ENCODE assay signal across 9 cellular contexts in the genomic region with DNA sequence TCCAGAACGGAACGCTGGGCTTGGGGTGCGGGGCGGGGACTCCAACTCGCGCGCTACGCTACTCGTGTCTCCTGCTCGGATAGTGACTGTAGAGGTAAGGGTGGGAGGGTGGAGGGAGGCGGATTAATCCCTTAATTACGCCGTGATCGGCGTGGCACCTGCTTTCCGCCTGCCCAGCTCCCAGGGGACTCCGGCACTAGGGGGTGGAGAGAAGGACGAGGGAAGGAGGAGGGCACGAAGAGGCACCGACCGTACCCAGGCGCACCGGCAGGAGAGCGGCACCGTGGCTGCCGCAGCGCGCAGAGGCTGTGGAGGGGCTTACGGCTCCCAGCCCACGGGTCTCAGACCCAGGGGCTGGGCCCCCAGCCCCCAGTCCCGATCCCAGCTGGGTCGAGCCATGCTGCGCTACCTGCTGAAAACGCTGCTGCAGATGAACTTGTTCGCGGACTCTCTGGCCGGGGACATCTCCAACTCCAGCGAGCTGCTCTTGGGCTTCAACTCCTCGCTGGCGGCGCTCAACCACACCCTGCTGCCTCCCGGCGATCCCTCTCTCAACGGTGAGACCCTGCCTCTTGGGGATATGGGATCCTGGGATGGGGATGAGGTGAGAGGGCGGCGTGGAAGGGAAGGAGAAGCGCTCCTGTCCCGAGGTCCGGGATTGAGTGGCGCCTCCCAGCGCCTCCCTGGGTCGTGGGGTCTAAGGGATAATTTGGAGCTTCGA. TPM values are rescaled to one million over a fixed set of nuclear protein-coding genes. Genes with fewer than 3 reads are reported as not detected.
DNase-seq lines count a peak whose midpoint lies in the region; ATAC-seq, FAIRE-seq and TF ChIP-seq lines count a peak whose summit lies in the region.
"Had no signal": no experiment of that assay in that cellular context is flagged by ENCODE, and none has a peak within 500 bp of the region (broad histone marks: within the 10 kb centered on the region; RNA-seq: fewer than 3 reads in every experiment).

A gene with protein sequence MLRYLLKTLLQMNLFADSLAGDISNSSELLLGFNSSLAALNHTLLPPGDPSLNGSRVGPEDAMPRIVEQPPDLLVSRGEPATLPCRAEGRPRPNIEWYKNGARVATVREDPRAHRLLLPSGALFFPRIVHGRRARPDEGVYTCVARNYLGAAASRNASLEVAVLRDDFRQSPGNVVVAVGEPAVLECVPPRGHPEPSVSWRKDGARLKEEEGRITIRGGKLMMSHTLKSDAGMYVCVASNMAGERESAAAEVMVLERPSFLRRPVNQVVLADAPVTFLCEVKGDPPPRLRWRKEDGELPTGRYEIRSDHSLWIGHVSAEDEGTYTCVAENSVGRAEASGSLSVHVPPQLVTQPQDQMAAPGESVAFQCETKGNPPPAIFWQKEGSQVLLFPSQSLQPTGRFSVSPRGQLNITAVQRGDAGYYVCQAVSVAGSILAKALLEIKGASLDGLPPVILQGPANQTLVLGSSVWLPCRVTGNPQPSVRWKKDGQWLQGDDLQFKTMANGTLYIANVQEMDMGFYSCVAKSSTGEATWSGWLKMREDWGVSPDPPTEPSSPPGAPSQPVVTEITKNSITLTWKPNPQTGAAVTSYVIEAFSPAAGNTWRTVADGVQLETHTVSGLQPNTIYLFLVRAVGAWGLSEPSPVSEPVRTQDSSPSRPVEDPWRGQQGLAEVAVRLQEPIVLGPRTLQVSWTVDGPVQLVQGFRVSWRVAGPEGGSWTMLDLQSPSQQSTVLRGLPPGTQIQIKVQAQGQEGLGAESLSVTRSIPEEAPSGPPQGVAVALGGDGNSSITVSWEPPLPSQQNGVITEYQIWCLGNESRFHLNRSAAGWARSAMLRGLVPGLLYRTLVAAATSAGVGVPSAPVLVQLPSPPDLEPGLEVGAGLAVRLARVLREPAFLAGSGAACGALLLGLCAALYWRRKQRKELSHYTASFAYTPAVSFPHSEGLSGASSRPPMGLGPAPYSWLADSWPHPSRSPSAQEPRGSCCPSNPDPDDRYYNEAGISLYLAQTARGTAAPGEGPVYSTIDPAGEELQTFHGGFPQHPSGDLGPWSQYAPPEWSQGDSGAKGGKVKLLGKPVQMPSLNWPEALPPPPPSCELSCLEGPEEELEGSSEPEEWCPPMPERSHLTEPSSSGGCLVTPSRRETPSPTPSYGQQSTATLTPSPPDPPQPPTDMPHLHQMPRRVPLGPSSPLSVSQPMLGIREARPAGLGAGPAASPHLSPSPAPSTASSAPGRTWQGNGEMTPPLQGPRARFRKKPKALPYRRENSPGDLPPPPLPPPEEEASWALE (N-terminal part only) (plus strand): TSS at position 252 of the 721 bp plus-strand sequence. CDS start 146 bp downstream, at position 398.

- H3K36me3 Mint-ChIP-seq in activated T-helper 1 cell treated with anti-CD3 and anti-CD28 coated beads, Interleukin-12 subunit alpha, Interleukin-12 subunit beta, Interleukin-2, Interleukin-4 antibody, amounts not matched to agents 30 ng/mL and 10 ng/mL and 1 ng/mL, durations not matched to agents 14 hours and 24 hours and 36 hours (ENCODE audit: low read depth): no peaks in the 10 kb centered on the region
- H3K36me3 Mint-ChIP-seq: stimulated activated memory B cell treated with anti-CD40 and anti-IgM and Interleukin-4, amounts not matched to agents 10 μg/mL and 1 μg/mL and 100 μg/mL, for 72 hours had no signal

- H3K4me1 Mint-ChIP-seq in activated T-helper 1 cell treated with anti-CD3 and anti-CD28 coated beads, Interleukin-12 subunit alpha, Interleukin-12 subunit beta, Interleukin-2, Interleukin-4 antibody, amounts not matched to agents 30 ng/mL and 10 ng/mL and 1 ng/mL, durations not matched to agents 14 hours and 24 hours and 36 hours (ENCODE audit: low read depth): peaks cover 16% of the 10 kb centered on the region

- no peak within 1 kb of the TSS for H3K4me3 Mint-ChIP-seq in activated T-helper 1 cell treated with anti-CD3 and anti-CD28 coated beads, Interleukin-12 subunit alpha, Interleukin-12 subunit beta, Interleukin-2, Interleukin-4 antibody, amounts not matched to agents 30 ng/mL and 10 ng/mL and 1 ng/mL, durations not matched to agents 14 hours and 24 hours and 36 hours
- H3K4me3 Mint-ChIP-seq: stimulated activated memory B cell treated with anti-CD40 and anti-IgM and Interleukin-4, amounts not matched to agents 10 μg/mL and 1 μg/mL and 100 μg/mL, for 72 hours had no signal

- ATAC-seq in GM21529 (IDR thresholded peaks at IDR 0.05; ENCODE audit: unreplicated experiment): no peak
- ATAC-seq: stimulated activated memory B cell treated with anti-CD40 and anti-IgM and Interleukin-4, amounts not matched to agents 10 μg/mL and 1 μg/mL and 100 μg/mL, for 72 hours had no signal

- FAIRE-seq in D721Med (lab: Jason Lieb, UNC): no peak

- no peaks in the 10 kb centered on the region for H3K9me3 ChIP-seq in parathyroid adenoma (ENCODE audit: control insufficient read depth, low read length)

- peaks cover 87% of the 10 kb centered on the region for H3K27me3 Mint-ChIP-seq in activated T-helper 1 cell treated with anti-CD3 and anti-CD28 coated beads, Interleukin-12 subunit alpha, Interleukin-12 subunit beta, Interleukin-2, Interleukin-4 antibody, amounts not matched to agents 30 ng/mL and 10 ng/mL and 1 ng/mL, durations not matched to agents 14 hours and 24 hours and 36 hours (ENCODE audit: insufficient read depth)

- H3K4me2 ChIP-seq in parathyroid adenoma (ENCODE audit: low read length): peak within 1 kb of the TSS; percentile 35

- H3K36me3 ChIP-seq in parathyroid adenoma (ENCODE audit: control insufficient read depth, insufficient read depth, low read length): no peaks in the 10 kb centered on the region

- H3K27ac ChIP-seq in parathyroid adenoma: no peak within 1 kb of the TSS

- no peak within 1 kb of the TSS for H2AFZ ChIP-seq in parathyroid adenoma

- intact Hi-C loops in activated T-helper 1 cell treated with anti-CD3 and anti-CD28 coated beads, Interleukin-12 subunit alpha, Interleukin-12 subunit beta, Interleukin-2, Interleukin-4 antibody, amounts not matched to agents 30 ng/mL and 10 ng/mL and 1 ng/mL, durations not matched to agents 14 hours and 24 hours and 36 hours (cut with micrococcal nuclease): loop anchor here (5.0 kb wide), 1 partner anchor 302 kb away; no protein-coding TSS in a partner anchor

- no peak within 1 kb of the TSS for H3K27ac Mint-ChIP-seq in activated T-helper 1 cell treated with anti-CD3 and anti-CD28 coated beads, Interleukin-12 subunit alpha, Interleukin-12 subunit beta, Interleukin-2, Interleukin-4 antibody, amounts not matched to agents 30 ng/mL and 10 ng/mL and 1 ng/mL, durations not matched to agents 14 hours and 24 hours and 36 hours
- H3K27ac Mint-ChIP-seq: stimulated activated memory B cell treated with anti-CD40 and anti-IgM and Interleukin-4, amounts not matched to agents 10 μg/mL and 1 μg/mL and 100 μg/mL, for 72 hours had no signal

- no peaks in the 10 kb centered on the region for H3K79me2 ChIP-seq in parathyroid adenoma

- H3K9me3 Mint-ChIP-seq in activated T-helper 1 cell treated with anti-CD3 and anti-CD28 coated beads, Interleukin-12 subunit alpha, Interleukin-12 subunit beta, Interleukin-2, Interleukin-4 antibody, amounts not matched to agents 30 ng/mL and 10 ng/mL and 1 ng/mL, durations not matched to agents 14 hours and 24 hours and 36 hours: no peaks in the 10 kb centered on the region
- H3K9me3 Mint-ChIP-seq: stimulated activated memory B cell treated with anti-CD40 and anti-IgM and Interleukin-4, amounts not matched to agents 10 μg/mL and 1 μg/mL and 100 μg/mL, for 72 hours had no signal

- peak; percentile 63 for DNase-seq in D721Med (ENCODE audit: insufficient read length, low spot score)
- peak; percentile 55 to 80 for DNase-seq in NCI-H526 (lab: John Stamatoyannopoulos, UW)
- DNase-seq in epithelial cell of proximal tubule (ENCODE audit: low read depth): no peak
- no peak for DNase-seq in stimulated activated CD4-positive, alpha-beta T cell treated with anti-CD3 and anti-CD28 coated beads, Interleukin-2, amount 100 ng/mL, for 24 hours
- DNase-seq in SIG-M5 treated with dmso at 0.1 percent for 504 hours (lab: John Stamatoyannopoulos, UW; ENCODE audit: unreplicated experiment): no peak
- no peak for DNase-seq in activated T-helper 1 cell treated with anti-CD3 and anti-CD28 coated beads, Interleukin-12 subunit alpha, Interleukin-12 subunit beta, Interleukin-2, Interleukin-4 antibody, amounts not matched to agents 30 ng/mL and 10 ng/mL and 1 ng/mL, durations not matched to agents 14 hours and 24 hours and 36 hours (ENCODE audit: low spot score)

- no peak within 1 kb of the TSS for H3K9ac ChIP-seq in parathyroid adenoma

- H3K4me1 ChIP-seq in parathyroid adenoma: no peaks in the 10 kb centered on the region

- no peaks in the 10 kb centered on the region for H3K27me3 ChIP-seq in parathyroid adenoma (ENCODE audit: control insufficient read depth, insufficient read depth, low read length)

- TF ChIP-seq CTCF in D721Med (IDR thresholded peaks at IDR 0.05; ENCODE audit: insufficient read depth, missing control alignments) (no peak), epithelial cell of proximal tubule (conservative IDR thresholded peaks at IDR 0.05; ENCODE audit: low read depth, low read length) (no peak), parathyroid adenoma (IDR thresholded peaks at IDR 0.05) (no peak)

- H3K4me3 ChIP-seq in epithelial cell of proximal tubule (ENCODE audit: low read depth, low read length) (peak within 1 kb of the TSS; percentile 33), parathyroid adenoma (ENCODE audit: low read depth, low read length) (peak within 1 kb of the TSS; percentile 11)

RNA-seq across cellular contexts. Expression of the gene that starts here (rescaled TPM):
- 18.9 and 30.6 TPM in 2 replicates for total RNA-seq in epithelial cell of proximal tubule
- total RNA-seq in activated T-helper 1 cell treated with anti-CD3 and anti-CD28 coated beads, Interleukin-12 subunit alpha, Interleukin-12 subunit beta, Interleukin-2, Interleukin-4 antibody, amounts not matched to agents 30 ng/mL and 10 ng/mL and 1 ng/mL, durations not matched to agents 14 hours and 24 hours and 36 hours: 4.5 and 5.5 TPM in 2 replicates

Comparison
In these comparisons a context has a peak if more than half of its experiments do, and no peak if none do; other contexts are left out.
1. DNase-seq: peak in D721Med (single experiment) and NCI-H526 (2 of 2); none in epithelial cell of proximal tubule (single experiment), stimulated activated CD4-positive, alpha-beta T cell treated with anti-CD3 and anti-CD28 coated beads, Interleukin-2, amount 100 ng/mL, for 24 hours (0 of 2), SIG-M5 treated with dmso at 0.1 percent for 504 hours (single experiment) and activated T-helper 1 cell treated with anti-CD3 and anti-CD28 coated beads, Interleukin-12 subunit alpha, Interleukin-12 subunit beta, Interleukin-2, Interleukin-4 antibody, amounts not matched to agents 30 ng/mL and 10 ng/mL and 1 ng/mL, durations not matched to agents 14 hours and 24 hours and 36 hours (single experiment).